1 cellular context compared by ENCODE assay signal in the genomic region with DNA sequence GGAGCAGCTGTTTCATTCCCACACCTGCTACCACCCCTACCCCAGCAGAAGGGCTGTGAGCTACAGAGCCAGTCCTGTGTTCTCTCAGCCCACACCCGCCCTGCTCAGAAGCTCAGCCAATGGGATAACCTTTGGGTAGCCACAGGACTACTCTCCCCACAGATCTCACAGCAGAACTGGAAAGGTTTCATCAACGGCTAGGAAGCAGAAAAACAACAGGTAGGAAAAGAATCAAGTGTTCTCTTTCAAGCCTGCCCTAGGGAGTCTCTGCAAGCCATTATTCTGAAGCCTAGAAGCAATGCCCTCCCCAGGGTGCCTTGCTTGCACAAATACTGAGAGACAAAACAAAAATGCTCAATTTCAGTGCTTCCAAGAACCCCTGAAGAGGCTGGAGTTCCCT.
TF ChIP-seq lines count a peak whose summit lies in the region.

No MANE protein-coding gene starts in this region.

TF ChIP-seq in WTC11, 78 proteins besides CTCF, POLR2A, EP300 and RAD21 (continued from another document):
- TF ChIP-seq, protein P1, sequence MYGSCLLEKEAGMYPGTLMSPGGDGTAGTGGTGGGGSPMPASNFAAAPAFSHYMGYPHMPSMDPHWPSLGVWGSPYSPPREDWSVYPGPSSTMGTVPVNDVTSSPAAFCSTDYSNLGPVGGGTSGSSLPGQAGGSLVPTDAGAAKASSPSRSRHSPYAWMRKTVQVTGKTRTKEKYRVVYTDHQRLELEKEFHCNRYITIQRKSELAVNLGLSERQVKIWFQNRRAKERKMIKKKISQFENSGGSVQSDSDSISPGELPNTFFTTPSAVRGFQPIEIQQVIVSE (CRISPR knock-in tag; IDR thresholded peaks at IDR 0.05; ENCODE audit: borderline replicate concordance) = no peak
- TF ChIP-seq SOX15 (CRISPR knock-in tag; IDR thresholded peaks at IDR 0.05) = no peak
